8 cellular contexts compared by ENCODE assay signal in genomic region chr6:33206864-33207568, GRCh38. TPM values are rescaled to one million over a fixed set of nuclear protein-coding genes. Genes with fewer than 3 reads are reported as not detected.
DNase-seq lines count a peak whose midpoint lies in the region; ATAC-seq and TF ChIP-seq lines count a peak whose summit lies in the region.

No MANE protein-coding gene starts in this region.

- no peaks in the 10 kb centered on the region for H3K36me3 ChIP-seq in testis (ENCODE audit: low read depth, missing control alignments)

- DNase-seq in activated T-cell treated with anti-CD3 and anti-CD28 coated beads, Interleukin-2, amount 50 U/mL, for 4 hours: no peak
- DNase-seq in activated T-cell treated with anti-CD3 and anti-CD28 coated beads for 4 hours (no peak), immature natural killer cell (no peak), testis (no peak), HuH-7 (ENCODE audit: low spot score) (no peak), cerebellar cortex (ENCODE audit: low spot score) (no peak)
- DNase-seq in activated T-helper 2 cell treated with anti-CD3 and anti-CD28 coated beads, Interferon-gamma antibody, Interleukin-2, Interleukin-4, amounts not matched to agents 10 μg/mL and 5 μg/mL and 100 μg/mL, durations not matched to agents 14 hours and 24 hours and 36 hours (ENCODE audit: low spot score): no peak

- H3K4me1 ChIP-seq in testis: peaks cover 29% of the 10 kb centered on the region

- no peak overlapping the region for H3K27ac Mint-ChIP-seq in activated T-helper 2 cell treated with anti-CD3 and anti-CD28 coated beads, Interferon-gamma antibody, Interleukin-2, Interleukin-4, amounts not matched to agents 10 μg/mL and 5 μg/mL and 100 μg/mL, durations not matched to agents 14 hours and 24 hours and 36 hours
- peak overlapping the region in 2 of 6 donors; percentile 79 to 93 for H3K27ac Mint-ChIP-seq in immature natural killer cell

- H3K9me3 ChIP-seq in testis: no peaks in the 10 kb centered on the region

- H3K4me1 Mint-ChIP-seq in activated T-cell treated with anti-CD3 and anti-CD28 coated beads, Interleukin-2, amount 50 U/mL, for 4 hours (ENCODE audit: low read depth): peaks cover 56% of the 10 kb centered on the region
- peaks cover 53% of the 10 kb centered on the region for H3K4me1 Mint-ChIP-seq in activated T-helper 2 cell treated with anti-CD3 and anti-CD28 coated beads, Interferon-gamma antibody, Interleukin-2, Interleukin-4, amounts not matched to agents 10 μg/mL and 5 μg/mL and 100 μg/mL, durations not matched to agents 14 hours and 24 hours and 36 hours (ENCODE audit: low read depth)
- peaks cover 44 to 47% of the 10 kb centered on the region in 2 donors for H3K4me1 Mint-ChIP-seq in immature natural killer cell

- H3K4me3 ChIP-seq in testis: peak overlapping the region in 1 of 2 donors; percentile 98

- peak overlapping the region; percentile 97 to 98 for H3K27ac ChIP-seq in testis

- no peaks in the 10 kb centered on the region for H3K27me3 Mint-ChIP-seq in activated T-cell treated with anti-CD3 and anti-CD28 coated beads, Interleukin-2, amount 50 U/mL, for 4 hours (ENCODE audit: low read depth)
- peaks cover under 1% of the 10 kb centered on the region for H3K27me3 Mint-ChIP-seq in activated T-helper 2 cell treated with anti-CD3 and anti-CD28 coated beads, Interferon-gamma antibody, Interleukin-2, Interleukin-4, amounts not matched to agents 10 μg/mL and 5 μg/mL and 100 μg/mL, durations not matched to agents 14 hours and 24 hours and 36 hours (ENCODE audit: low read depth)
- H3K27me3 Mint-ChIP-seq in immature natural killer cell (ENCODE audit: low read depth in 3 of 3): peaks cover 10 to 22% (median 17%) of the 10 kb centered on the region in 3 donors

- TF ChIP-seq CTCF in testis (IDR thresholded peaks at IDR 0.05): no peak

- intact Hi-C loops in activated T-helper 2 cell treated with anti-CD3 and anti-CD28 coated beads, Interferon-gamma antibody, Interleukin-2, Interleukin-4, amounts not matched to agents 10 μg/mL and 5 μg/mL and 100 μg/mL, durations not matched to agents 14 hours and 24 hours and 36 hours (cut with micrococcal nuclease): loop anchor here (5.0 to 10.0 kb wide), 2 partner anchors 185 to 362 kb away; partner anchors contain the start of genes KIFC1 and PSMB8
- intact Hi-C loops in testis (cut with DNase I; ENCODE audit: low total_unique reads): loop anchor here (10.0 kb wide), 1 partner anchor 108 kb away; the partner anchor contains the start of genes TAPBP and ZBTB22

- H3K36me3 Mint-ChIP-seq in activated T-cell treated with anti-CD3 and anti-CD28 coated beads, Interleukin-2, amount 50 U/mL, for 4 hours (ENCODE audit: insufficient read depth): peaks cover 39% of the 10 kb centered on the region
- H3K36me3 Mint-ChIP-seq in activated T-helper 2 cell treated with anti-CD3 and anti-CD28 coated beads, Interferon-gamma antibody, Interleukin-2, Interleukin-4, amounts not matched to agents 10 μg/mL and 5 μg/mL and 100 μg/mL, durations not matched to agents 14 hours and 24 hours and 36 hours (ENCODE audit: low read depth): peaks cover 48% of the 10 kb centered on the region
- peaks cover 5 to 28% (median 9%) of the 10 kb centered on the region in 3 donors for H3K36me3 Mint-ChIP-seq in immature natural killer cell

- no peak for ATAC-seq in activated T-cell treated with anti-CD3 and anti-CD28 coated beads, Interleukin-2, amount 50 U/mL, for 4 hours
- no peak for ATAC-seq in esophagus mucosa

- TF ChIP-seq POLR2A in testis (IDR thresholded peaks at IDR 0.05): no peak

- no peaks in the 10 kb centered on the region for H3K9me3 Mint-ChIP-seq in activated T-cell treated with anti-CD3 and anti-CD28 coated beads, Interleukin-2, amount 50 U/mL, for 4 hours
- H3K9me3 Mint-ChIP-seq in activated T-helper 2 cell treated with anti-CD3 and anti-CD28 coated beads, Interferon-gamma antibody, Interleukin-2, Interleukin-4, amounts not matched to agents 10 μg/mL and 5 μg/mL and 100 μg/mL, durations not matched to agents 14 hours and 24 hours and 36 hours: no peaks in the 10 kb centered on the region
- no peaks in the 10 kb centered on the region for H3K9me3 Mint-ChIP-seq in immature natural killer cell

- peak overlapping the region; percentile 86 for H3K4me3 Mint-ChIP-seq in activated T-cell treated with anti-CD3 and anti-CD28 coated beads, Interleukin-2, amount 50 U/mL, for 4 hours
- peak overlapping the region; percentile 88 for H3K4me3 Mint-ChIP-seq in activated T-helper 2 cell treated with anti-CD3 and anti-CD28 coated beads, Interferon-gamma antibody, Interleukin-2, Interleukin-4, amounts not matched to agents 10 μg/mL and 5 μg/mL and 100 μg/mL, durations not matched to agents 14 hours and 24 hours and 36 hours (ENCODE audit: low read depth)
- peak overlapping the region in 4 of 5 donors; percentile 80 to 92 (median 84) for H3K4me3 Mint-ChIP-seq in immature natural killer cell

- WGBS in testis, 2 donors: 12 to 21% methylated on average over 16 to 20 of the region's 20 CpGs

- no peaks in the 10 kb centered on the region for H3K27me3 ChIP-seq in testis

RNA-seq across cellular contexts. Expression of gene RING1, which starts 1.3 kb away (rescaled TPM):
- 10 to 100 TPM; 64.7 to 66.5 (median 66.3) TPM for total RNA-seq in activated T-cell treated with anti-CD3 and anti-CD28 coated beads, Interleukin-2, amount 50 U/mL, for 4 hours
- total RNA-seq in activated T-helper 2 cell treated with anti-CD3 and anti-CD28 coated beads, Interferon-gamma antibody, Interleukin-2, Interleukin-4, amounts not matched to agents 10 μg/mL and 5 μg/mL and 100 μg/mL, durations not matched to agents 14 hours and 24 hours and 36 hours: 46.0 and 46.1 TPM in 2 replicates
- polyA plus RNA-seq in immature natural killer cell (1 to 10 TPM; 5.5 to 9.5 (median 9.2) TPM), testis (ENCODE audit: insufficient read depth, low read depth, low replicate concordance) (60.2 TPM)
- total RNA-seq in testis (10 to 100 TPM; 36.2 to 38.0 TPM), esophagus mucosa (27.0 TPM)

RNA-seq across cellular contexts. Expression of gene HSD17B8, which starts 2.6 kb away (rescaled TPM):
- total RNA-seq in activated T-cell treated with anti-CD3 and anti-CD28 coated beads, Interleukin-2, amount 50 U/mL, for 4 hours: 10 to 100 TPM; 11.7 to 20.1 (median 19.4) TPM
- 14.7 and 18.2 TPM in 2 replicates for total RNA-seq in activated T-helper 2 cell treated with anti-CD3 and anti-CD28 coated beads, Interferon-gamma antibody, Interleukin-2, Interleukin-4, amounts not matched to agents 10 μg/mL and 5 μg/mL and 100 μg/mL, durations not matched to agents 14 hours and 24 hours and 36 hours
- polyA plus RNA-seq in immature natural killer cell (10 to 100 TPM; 28.8 to 47.6 (median 34.3) TPM), testis (ENCODE audit: insufficient read depth, low read depth, low replicate concordance) (11.2 TPM)
- total RNA-seq in testis (10 to 100 TPM; 25.4 to 26.3 TPM), esophagus mucosa (27.3 TPM)

RNA-seq across cellular contexts. Expression of gene SLC39A7, which starts 6.3 kb away (rescaled TPM):
- 10 to 100 TPM; 68.7 to 78.3 (median 72.1) TPM for total RNA-seq in activated T-cell treated with anti-CD3 and anti-CD28 coated beads, Interleukin-2, amount 50 U/mL, for 4 hours
- total RNA-seq in activated T-helper 2 cell treated with anti-CD3 and anti-CD28 coated beads, Interferon-gamma antibody, Interleukin-2, Interleukin-4, amounts not matched to agents 10 μg/mL and 5 μg/mL and 100 μg/mL, durations not matched to agents 14 hours and 24 hours and 36 hours: 63.8 and 69.6 TPM in 2 replicates
- polyA plus RNA-seq in immature natural killer cell (10 to 100 TPM; 27.4 to 67.5 (median 45.4) TPM), testis (ENCODE audit: insufficient read depth, low read depth, low replicate concordance) (87.7 TPM)
- total RNA-seq in testis (10 to 100 TPM; 79.1 to 85.7 TPM), esophagus mucosa (31.1 TPM)

RNA-seq across cellular contexts. Expression of gene RXRB, which starts 6.6 kb away (rescaled TPM):
- 10 to 100 TPM; 55.2 to 62.3 (median 60.8) TPM for total RNA-seq in activated T-cell treated with anti-CD3 and anti-CD28 coated beads, Interleukin-2, amount 50 U/mL, for 4 hours
- total RNA-seq in activated T-helper 2 cell treated with anti-CD3 and anti-CD28 coated beads, Interferon-gamma antibody, Interleukin-2, Interleukin-4, amounts not matched to agents 10 μg/mL and 5 μg/mL and 100 μg/mL, durations not matched to agents 14 hours and 24 hours and 36 hours: 47.8 and 50.0 TPM in 2 replicates
- 10 to 100 TPM in 1 of 3 donors, 1 to 10 TPM in 2; 6.0 to 11.8 (median 6.9) TPM for polyA plus RNA-seq in immature natural killer cell
- 10 to 100 TPM; 42.9 to 47.3 TPM for total RNA-seq in testis
- polyA plus RNA-seq in testis (ENCODE audit: insufficient read depth, low read depth, low replicate concordance): 45.2 TPM
- total RNA-seq in esophagus mucosa: 19.6 TPM

RNA-seq across cellular contexts. Expression of gene COL11A2, which starts 14.7 kb away (rescaled TPM):
- under 1 TPM; 0.48 to 0.98 (median 0.60) TPM for total RNA-seq in activated T-cell treated with anti-CD3 and anti-CD28 coated beads, Interleukin-2, amount 50 U/mL, for 4 hours
- 0.34 and 0.37 TPM in 2 replicates for total RNA-seq in activated T-helper 2 cell treated with anti-CD3 and anti-CD28 coated beads, Interferon-gamma antibody, Interleukin-2, Interleukin-4, amounts not matched to agents 10 μg/mL and 5 μg/mL and 100 μg/mL, durations not matched to agents 14 hours and 24 hours and 36 hours
- polyA plus RNA-seq in immature natural killer cell: under 1 TPM in 2 of 3 donors, not detected in 1; 0.33 to 0.67 TPM
- total RNA-seq in testis: 1 to 10 TPM; 8.6 to 8.8 TPM
- polyA plus RNA-seq in testis (ENCODE audit: insufficient read depth, low read depth, low replicate concordance): 8.2 TPM
- total RNA-seq in esophagus mucosa: 0.32 TPM
